11 cellular contexts compared by ENCODE assay signal in genomic region chr12:108638141-108638823, GRCh38. TPM values are rescaled to one million over a fixed set of nuclear protein-coding genes. Genes with fewer than 3 reads are reported as not detected.
DNase-seq lines count a peak whose midpoint lies in the region; ATAC-seq, FAIRE-seq and TF ChIP-seq lines count a peak whose summit lies in the region.
"Had no signal": no experiment of that assay in that cellular context is flagged by ENCODE, and none has a peak within 500 bp of the region (broad histone marks: within the 10 kb centered on the region; RNA-seq: fewer than 3 reads in every experiment).

No MANE protein-coding gene starts in this region.

- peak overlapping the region; percentile 93 for H3K4me2 ChIP-seq in OCI-LY1 (ENCODE audit: low read length)

- TF ChIP-seq CTCF in OCI-LY1 (IDR thresholded peaks at IDR 0.05; ENCODE audit: low read length) (no peak), right atrium auricular region (IDR thresholded peaks at IDR 0.05) (no peak)

- DNase-seq in right atrium auricular region (ENCODE audit: low spot score) (peak; percentile 76), pons (ENCODE audit: low spot score) (peak; percentile 85), DMS53 treated with DMSO at 0.1 percent for 48 hours (lab: John Stamatoyannopoulos, UW; ENCODE audit: unreplicated experiment) (no peak), AML-193 (lab: John Stamatoyannopoulos, UW) (no peak), GM19239 (ENCODE audit: insufficient read length, low spot score) (no peak)
- DNase-seq: T-helper 9 cell had no signal

- no peaks in the 10 kb centered on the region for H3K9me2 ChIP-seq in OCI-LY1 (ENCODE audit: low read depth, low read length)

- H3K79me2 ChIP-seq in OCI-LY1 (ENCODE audit: insufficient read depth, low read length), result no peaks in the 10 kb centered on the region

- H3K27ac ChIP-seq in OCI-LY1 (ENCODE audit: low read depth, low read length, poor library complexity, severe bottlenecking) (peak overlapping the region; percentile 100), right atrium auricular region (peak overlapping the region; percentile 52 to 60)

- peaks cover 51% of the 10 kb centered on the region for H3K4me1 ChIP-seq in ES-I3 (ENCODE audit: insufficient read depth, low read length)
- H3K4me1 ChIP-seq in OCI-LY1 (ENCODE audit: insufficient read depth, low read length, severe bottlenecking), result peaks cover 94% of the 10 kb centered on the region
- peaks cover 0 to 49% of the 10 kb centered on the region in 2 donors for H3K4me1 ChIP-seq in right atrium auricular region

- H3K4me3 ChIP-seq in OCI-LY1 (ENCODE audit: low read depth, low read length, poor library complexity, severe bottlenecking) (peak overlapping the region; percentile 86), right atrium auricular region (no peak overlapping the region)

- no peak for ATAC-seq in GM21515 (IDR thresholded peaks at IDR 0.05; ENCODE audit: unreplicated experiment)

- no peak for FAIRE-seq in GM19239 (lab: Jason Lieb, UNC)
- FAIRE-seq: bronchial epithelial cell had no signal

- 0 out of 2 replicates have a peak, but pooled peaks cover 2% of the 10 kb centered on the region for H3K36me3 ChIP-seq in ES-I3 (ENCODE audit: insufficient read depth, low read length)
- peaks cover 7% of the 10 kb centered on the region; the same call in 1 of the 2 replicates for H3K36me3 ChIP-seq in OCI-LY1 (ENCODE audit: insufficient read depth, low read length)
- no peaks in the 10 kb centered on the region for H3K36me3 ChIP-seq in right atrium auricular region

- H3K9me3 ChIP-seq in ES-I3 (ENCODE audit: control insufficient read depth, insufficient read depth, low read length) (no peaks in the 10 kb centered on the region), OCI-LY1 (ENCODE audit: low read length) (no peaks in the 10 kb centered on the region), right atrium auricular region (no peaks in the 10 kb centered on the region)

- peaks cover 8% of the 10 kb centered on the region; the same call in 1 of the 2 replicates for H3F3A ChIP-seq in OCI-LY1 (ENCODE audit: insufficient read depth, low read length)

- H3K27me3 ChIP-seq in OCI-LY1 (ENCODE audit: insufficient read depth, low read length) (no peaks in the 10 kb centered on the region), right atrium auricular region (no peaks in the 10 kb centered on the region)

- H3K9ac ChIP-seq in ES-I3 (ENCODE audit: low read depth, low read length) (peak overlapping the region; percentile 1; the same call in 1 of the 2 replicates), OCI-LY1 (ENCODE audit: low read length) (peak overlapping the region; percentile 95)

- no peaks in the 10 kb centered on the region for H4K20me1 ChIP-seq in OCI-LY1 (ENCODE audit: insufficient read depth, low read length)

- no peak overlapping the region for H2AFZ ChIP-seq in OCI-LY1 (ENCODE audit: low read length)

RNA-seq across cellular contexts. Expression of gene SELPLG, which starts 4.6 kb away (rescaled TPM):
- 1 to 10 TPM; 3.7 to 7.7 TPM for total RNA-seq in right atrium auricular region

RNA-seq across cellular contexts. Expression of gene TMEM119, which starts 40.4 kb away (rescaled TPM):
- 1 to 10 TPM; 1.8 to 5.5 TPM for total RNA-seq in right atrium auricular region
- total RNA-seq: lung microvascular endothelial cell had no signal

Comparison
In these comparisons a context has a peak if more than half of its experiments do, and no peak if none do; other contexts are left out.
1. DNase-seq: peak in right atrium auricular region (single experiment) and pons (single experiment); none in DMS53 treated with DMSO at 0.1 percent for 48 hours (single experiment), AML-193 (0 of 2) and GM19239 (single experiment).